Comparison of ENCODE assay signal across 1 cellular context in the genomic region with DNA sequence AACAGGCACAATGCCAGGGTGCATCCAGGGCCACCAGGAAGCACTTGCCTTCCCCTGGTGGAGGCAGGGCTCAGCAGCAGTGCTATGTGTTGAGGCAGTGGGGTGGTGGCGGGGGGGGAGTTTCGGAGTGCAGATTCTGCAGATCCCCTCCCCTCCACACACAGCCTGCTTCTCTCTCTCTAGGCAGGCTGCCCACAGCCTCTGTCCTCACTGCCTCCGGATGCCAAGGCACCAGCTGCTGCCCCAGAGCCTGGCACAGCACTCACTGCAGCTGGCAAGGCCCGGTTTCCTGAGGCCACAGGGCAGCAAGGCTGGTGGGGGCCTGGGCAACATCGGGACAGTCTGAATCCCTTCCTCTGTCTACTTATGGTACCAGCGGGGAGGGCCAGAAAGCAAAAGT.
TF ChIP-seq lines count a peak whose summit lies in the region.

No MANE protein-coding gene starts in this region.

TF ChIP-seq in H1, 55 proteins besides CTCF, POLR2A, EP300 and RAD21:
- TF ChIP-seq RNF2 (IDR thresholded peaks at IDR 0.05; ENCODE audit: borderline replicate concordance, low read depth, low read length, missing control alignments, poor library complexity, severe bottlenecking), result no peak
- TF ChIP-seq, protein P1, sequence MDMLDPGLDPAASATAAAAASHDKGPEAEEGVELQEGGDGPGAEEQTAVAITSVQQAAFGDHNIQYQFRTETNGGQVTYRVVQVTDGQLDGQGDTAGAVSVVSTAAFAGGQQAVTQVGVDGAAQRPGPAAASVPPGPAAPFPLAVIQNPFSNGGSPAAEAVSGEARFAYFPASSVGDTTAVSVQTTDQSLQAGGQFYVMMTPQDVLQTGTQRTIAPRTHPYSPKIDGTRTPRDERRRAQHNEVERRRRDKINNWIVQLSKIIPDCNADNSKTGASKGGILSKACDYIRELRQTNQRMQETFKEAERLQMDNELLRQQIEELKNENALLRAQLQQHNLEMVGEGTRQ (IDR thresholded peaks at IDR 0.05; ENCODE audit: low read length), result no peak
- no peak for TF ChIP-seq HDAC2 (IDR thresholded peaks at IDR 0.05; ENCODE audit: borderline replicate concordance in 1 of 2, low read depth in 2 of 2, low read length in 2 of 2)
- TF ChIP-seq JUND (IDR thresholded peaks at IDR 0.05; ENCODE audit: low read length), result no peak
- TF ChIP-seq JUN (IDR thresholded peaks at IDR 0.05; ENCODE audit: low read depth, low read length), result no peak
- no peak for TF ChIP-seq CBX8 (IDR thresholded peaks at IDR 0.05; ENCODE audit: borderline replicate concordance, low read depth, low read length)
- TF ChIP-seq E2F6 (IDR thresholded peaks at IDR 0.05), result no peak
- TF ChIP-seq, protein P2, sequence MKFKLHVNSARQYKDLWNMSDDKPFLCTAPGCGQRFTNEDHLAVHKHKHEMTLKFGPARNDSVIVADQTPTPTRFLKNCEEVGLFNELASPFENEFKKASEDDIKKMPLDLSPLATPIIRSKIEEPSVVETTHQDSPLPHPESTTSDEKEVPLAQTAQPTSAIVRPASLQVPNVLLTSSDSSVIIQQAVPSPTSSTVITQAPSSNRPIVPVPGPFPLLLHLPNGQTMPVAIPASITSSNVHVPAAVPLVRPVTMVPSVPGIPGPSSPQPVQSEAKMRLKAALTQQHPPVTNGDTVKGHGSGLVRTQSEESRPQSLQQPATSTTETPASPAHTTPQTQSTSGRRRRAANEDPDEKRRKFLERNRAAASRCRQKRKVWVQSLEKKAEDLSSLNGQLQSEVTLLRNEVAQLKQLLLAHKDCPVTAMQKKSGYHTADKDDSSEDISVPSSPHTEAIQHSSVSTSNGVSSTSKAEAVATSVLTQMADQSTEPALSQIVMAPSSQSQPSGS (IDR thresholded peaks at IDR 0.05; ENCODE audit: low read length), result no peak
- no peak for TF ChIP-seq YY1 (IDR thresholded peaks at IDR 0.05; ENCODE audit: low read depth, low read length)
- TF ChIP-seq ASH2L (IDR thresholded peaks at IDR 0.05; ENCODE audit: low read length), result no peak
- TF ChIP-seq CHD1 (IDR thresholded peaks at IDR 0.05; ENCODE audit: low read depth, low read length), result no peak
- no peak for TF ChIP-seq CBX5 (IDR thresholded peaks at IDR 0.05; ENCODE audit: low read depth, low read length)
- TF ChIP-seq KDM4A (IDR thresholded peaks at IDR 0.05; ENCODE audit: low read depth, low read length, severe bottlenecking), result no peak
- no peak for TF ChIP-seq EZH2 (IDR thresholded peaks at IDR 0.05; ENCODE audit: low read depth, low read length, severe bottlenecking)
- TF ChIP-seq TBP (IDR thresholded peaks at IDR 0.05; ENCODE audit: low read depth, low read length), result no peak
- no peak for TF ChIP-seq HDAC6 (IDR thresholded peaks at IDR 0.05; ENCODE audit: low read depth, low read length)
- no peak for TF ChIP-seq PHF8 (conservative IDR thresholded peaks at IDR 0.05; ENCODE audit: low read depth, low read length)
- no peak for TF ChIP-seq BACH1 (IDR thresholded peaks at IDR 0.05; ENCODE audit: low read length)
- TF ChIP-seq SP2 (IDR thresholded peaks at IDR 0.05; ENCODE audit: low read length), result no peak
TF ChIP-seq in H1: peak in this region for 0.
